ENCODE assay signal across 8 cellular contexts in the genomic region with DNA sequence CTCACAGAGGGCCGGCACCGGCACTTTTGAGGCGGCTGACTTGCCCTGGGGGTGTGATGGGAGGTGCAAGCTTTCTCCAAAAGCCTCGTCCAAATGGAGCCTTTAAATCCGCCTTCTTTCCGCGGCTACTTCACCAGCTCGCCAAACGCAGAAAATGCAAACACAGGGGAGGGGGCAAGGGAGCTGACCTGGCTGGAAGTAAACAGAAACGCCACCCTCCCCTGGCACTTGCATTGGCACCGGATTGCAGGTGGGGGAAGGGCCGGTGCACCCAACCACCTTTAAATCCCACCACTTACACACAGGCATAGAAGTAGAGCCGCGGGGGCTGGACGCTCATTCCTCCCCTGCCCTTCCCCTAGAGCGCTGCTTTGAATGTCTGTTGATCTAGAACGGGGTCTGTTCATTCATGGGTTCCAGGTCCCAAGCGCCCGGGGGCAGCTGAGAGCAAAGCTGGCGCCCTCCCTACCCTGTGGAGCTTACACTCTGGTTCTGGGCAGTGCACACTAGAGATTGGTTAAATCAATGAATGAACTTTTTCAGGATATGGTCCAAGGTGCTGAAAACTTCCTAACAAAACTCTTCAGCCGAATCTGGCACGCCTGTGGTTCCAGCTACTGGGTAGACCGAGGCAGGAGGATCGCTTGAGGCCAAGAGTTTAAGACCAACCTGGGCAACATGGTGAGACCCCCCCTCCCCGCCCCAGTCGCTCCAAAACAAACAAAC. TPM values are rescaled to one million over a fixed set of nuclear protein-coding genes. Genes with fewer than 3 reads are reported as not detected.
DNase-seq lines count a peak whose midpoint lies in the region; ATAC-seq and TF ChIP-seq lines count a peak whose summit lies in the region.
"Not testable (repeated sequence)": the region's sequence is repeated elsewhere in the genome, so short reads cannot be mapped to it uniquely, and the experiment has no call there.

No MANE protein-coding gene starts in this region.

- H3K4me3 Mint-ChIP-seq in activated T-cell treated with anti-CD3 and anti-CD28 coated beads, Interleukin-2, amount 50 U/mL, for 72 hours, result peak overlapping the region; percentile 89 to 92
- H3K4me3 Mint-ChIP-seq in dendritic cell treated with granulocyte-macrophage colony-stimulating factor and Interleukin-4, amounts not matched to agents 40 ng/mL and 50 ng/mL, for 4 days, result peak overlapping the region; percentile 82

- not testable (repeated sequence) for BruUV-seq in PC-3 (replicated peaks; lab: Mats Ljungman, UMichigan)

- in situ Hi-C loops in ACHN (cut with HindIII; ENCODE audit: low pct_ligation_motif_present, low pct_unique_long_range_greater_than_20kb, low sequenced_read_pairs); HAP-1 (cut with MboI; ENCODE audit: low sequenced_read_pairs): not testable (repeated sequence)

- H3K9ac ChIP-seq in PC-3 (ENCODE audit: low read length), result peak overlapping the region; percentile 44; the same call in 1 of the 2 replicates
- peak overlapping the region; percentile 46 for H3K9ac ChIP-seq in skeletal muscle satellite cell (ENCODE audit: low read depth, low read length)

- not testable (repeated sequence) for H3K27ac ChIP-seq in PC-3 (ENCODE audit: low read length); right cardiac atrium (ENCODE audit: low read length); muscle layer of duodenum (ENCODE audit: low read length)

- not testable (repeated sequence) for H3K27ac Mint-ChIP-seq in activated T-cell treated with anti-CD3 and anti-CD28 coated beads, Interleukin-2, amount 50 U/mL, for 72 hours
- peak overlapping the region; percentile 81 for H3K27ac Mint-ChIP-seq in dendritic cell treated with granulocyte-macrophage colony-stimulating factor and Interleukin-4, amounts not matched to agents 40 ng/mL and 50 ng/mL, for 4 days

- H3K4me3 ChIP-seq in HAP-1, result peak overlapping the region; percentile 26
- H3K4me3 ChIP-seq in PC-3 (ENCODE audit: low read length), result peak overlapping the region; percentile 70
- H3K4me3 ChIP-seq in right cardiac atrium (ENCODE audit: low read length), result peak overlapping the region; percentile 37
- peak overlapping the region; percentile 44 to 60 for H3K4me3 ChIP-seq in muscle layer of duodenum (ENCODE audit: low read depth in 1 of 2, low read length in 2 of 2)
- peak overlapping the region; percentile 69 for H3K4me3 ChIP-seq in skeletal muscle satellite cell (ENCODE audit: low read length)

- CTCF ChIA-PET in PC-3 (lab: Charles Lee), result not testable (repeated sequence)

- H3F3A ChIP-seq in PC-3 (ENCODE audit: low read length, unreplicated experiment), result not testable (repeated sequence)

- H3K9me3 Mint-ChIP-seq in activated T-cell treated with anti-CD3 and anti-CD28 coated beads, Interleukin-2, amount 50 U/mL, for 72 hours; dendritic cell treated with granulocyte-macrophage colony-stimulating factor and Interleukin-4, amounts not matched to agents 40 ng/mL and 50 ng/mL, for 4 days: not testable (repeated sequence)

- not testable (repeated sequence) for H3K4me1 ChIP-seq in HAP-1; PC-3 (ENCODE audit: insufficient read depth, low read length); right cardiac atrium (ENCODE audit: control insufficient read depth, insufficient read depth, low read length)
- peaks cover 0 to 23% of the 10 kb centered on the region in 2 donors for H3K4me1 ChIP-seq in muscle layer of duodenum (ENCODE audit: control insufficient read depth in 1 of 2, insufficient read depth in 2 of 2, low read length in 2 of 2)
- H3K4me1 ChIP-seq in skeletal muscle satellite cell (ENCODE audit: control insufficient read depth, insufficient read depth, low read length), result peaks cover 39% of the 10 kb centered on the region

- H3K4me1 Mint-ChIP-seq in activated T-cell treated with anti-CD3 and anti-CD28 coated beads, Interleukin-2, amount 50 U/mL, for 72 hours (ENCODE audit: low read depth), result peaks cover 71% of the 10 kb centered on the region
- H3K4me1 Mint-ChIP-seq in dendritic cell treated with granulocyte-macrophage colony-stimulating factor and Interleukin-4, amounts not matched to agents 40 ng/mL and 50 ng/mL, for 4 days (ENCODE audit: low read depth), result peaks cover 51% of the 10 kb centered on the region

- peaks cover 10% of the 10 kb centered on the region for H3K27me3 Mint-ChIP-seq in activated T-cell treated with anti-CD3 and anti-CD28 coated beads, Interleukin-2, amount 50 U/mL, for 72 hours (ENCODE audit: low read depth)
- H3K27me3 Mint-ChIP-seq in dendritic cell treated with granulocyte-macrophage colony-stimulating factor and Interleukin-4, amounts not matched to agents 40 ng/mL and 50 ng/mL, for 4 days, result peaks cover 66% of the 10 kb centered on the region

- not testable (repeated sequence) for H3K36me3 ChIP-seq in HAP-1 (replicated peaks); PC-3 (ENCODE audit: low read depth, low read length); muscle layer of duodenum (ENCODE audit: control insufficient read depth in 1 of 2, insufficient read depth in 2 of 2, low read length in 2 of 2); skeletal muscle satellite cell (ENCODE audit: insufficient read depth, low read length)

- intact Hi-C loops in PC-3 (cut with micrococcal nuclease), result loop anchor here (5.0 kb wide), 1 partner anchor 76 kb away; no protein-coding TSS in a partner anchor
- intact Hi-C loops in dendritic cell treated with granulocyte-macrophage colony-stimulating factor and Interleukin-4, amounts not matched to agents 40 ng/mL and 50 ng/mL, for 4 days (cut with micrococcal nuclease), result loop anchor here (2.0 kb wide), 1 partner anchor 29 kb away; no protein-coding TSS in a partner anchor
- intact Hi-C loops in right cardiac atrium (cut with DNase I), result not testable (repeated sequence)

- H3K9me3 ChIP-seq in HAP-1; PC-3 (ENCODE audit: low read length); right cardiac atrium (ENCODE audit: control insufficient read depth, low read length); muscle layer of duodenum (ENCODE audit: control insufficient read depth in 1 of 2, low read length in 2 of 2); skeletal muscle satellite cell (replicated peaks; ENCODE audit: low read length): not testable (repeated sequence)

- WGBS in right cardiac atrium, result 34% methylated on average over 26 of the region's 26 CpGs

- POLR2A ChIA-PET in PC-3 (lab: Charles Lee; ENCODE audit: unreplicated experiment), result not testable (repeated sequence)

- H3K79me2 ChIP-seq in PC-3 (ENCODE audit: low read length), result peaks cover 32% of the 10 kb centered on the region

- H3K36me3 Mint-ChIP-seq in activated T-cell treated with anti-CD3 and anti-CD28 coated beads, Interleukin-2, amount 50 U/mL, for 72 hours (ENCODE audit: insufficient read depth in 2 of 2), result not testable (repeated sequence)
- H3K36me3 Mint-ChIP-seq in dendritic cell treated with granulocyte-macrophage colony-stimulating factor and Interleukin-4, amounts not matched to agents 40 ng/mL and 50 ng/mL, for 4 days (ENCODE audit: low read depth), result peaks cover 15% of the 10 kb centered on the region

- H3K4me2 ChIP-seq in PC-3 (ENCODE audit: low read length) (peak overlapping the region; percentile 81), skeletal muscle satellite cell (ENCODE audit: low read length) (peak overlapping the region; percentile 84)

- not testable (repeated sequence) for ATAC-seq in PC-3; activated T-cell treated with anti-CD3 and anti-CD28 coated beads, Interleukin-2, amount 50 U/mL, for 72 hours (replicated peaks in 1 of 2); right cardiac atrium

- not testable (repeated sequence) for TF ChIP-seq CTCF in PC-3 (conservative IDR thresholded peaks at IDR 0.05; ENCODE audit: low read depth, low read length)

- peak overlapping the region; percentile 90 for H2AFZ ChIP-seq in PC-3 (ENCODE audit: low read length)

- peak; percentile 64 for DNase-seq in ACHN
- not testable (repeated sequence) for DNase-seq in HAP-1 (ENCODE audit: low spot score in 2 of 2); PC-3; activated T-cell treated with anti-CD3 and anti-CD28 coated beads, Interleukin-2, amount 50 U/mL, for 72 hours
- DNase-seq in right cardiac atrium, result peak in 1 of 3 donors; percentile 59

- not testable (repeated sequence) for H3K9me2 ChIP-seq in PC-3 (replicated peaks; ENCODE audit: low read length)

- H3K27me3 ChIP-seq in HAP-1 (ENCODE audit: low read depth); PC-3 (ENCODE audit: low read length); right cardiac atrium (ENCODE audit: control insufficient read depth, insufficient read depth); muscle layer of duodenum (ENCODE audit: low read depth, low read length); skeletal muscle satellite cell (ENCODE audit: control insufficient read depth, insufficient read depth, low read length): not testable (repeated sequence)

- H4K20me1 ChIP-seq in PC-3 (ENCODE audit: low read length), result not testable (repeated sequence)

RNA-seq across cellular contexts. Expression of gene ZCCHC14, which starts 0.9 kb away (rescaled TPM):
- total RNA-seq in PC-3 (2014; rRNA removed) (5.3 and 11.5 TPM in 2 replicates), right cardiac atrium (10 to 100 TPM; 21.9 to 29.4 (median 23.0) TPM)
- 10 to 100 TPM; 13.6 to 14.1 TPM for total RNA-seq in activated T-cell treated with anti-CD3 and anti-CD28 coated beads, Interleukin-2, amount 50 U/mL, for 72 hours
- polyA plus RNA-seq in right cardiac atrium, result 11.1 TPM
- total RNA-seq in skeletal muscle satellite cell (2012; rRNA removed), result 5.7 and 12.2 TPM in 2 replicates
